Comparison of ENCODE assay signal across 8 cellular contexts in the genomic region with DNA sequence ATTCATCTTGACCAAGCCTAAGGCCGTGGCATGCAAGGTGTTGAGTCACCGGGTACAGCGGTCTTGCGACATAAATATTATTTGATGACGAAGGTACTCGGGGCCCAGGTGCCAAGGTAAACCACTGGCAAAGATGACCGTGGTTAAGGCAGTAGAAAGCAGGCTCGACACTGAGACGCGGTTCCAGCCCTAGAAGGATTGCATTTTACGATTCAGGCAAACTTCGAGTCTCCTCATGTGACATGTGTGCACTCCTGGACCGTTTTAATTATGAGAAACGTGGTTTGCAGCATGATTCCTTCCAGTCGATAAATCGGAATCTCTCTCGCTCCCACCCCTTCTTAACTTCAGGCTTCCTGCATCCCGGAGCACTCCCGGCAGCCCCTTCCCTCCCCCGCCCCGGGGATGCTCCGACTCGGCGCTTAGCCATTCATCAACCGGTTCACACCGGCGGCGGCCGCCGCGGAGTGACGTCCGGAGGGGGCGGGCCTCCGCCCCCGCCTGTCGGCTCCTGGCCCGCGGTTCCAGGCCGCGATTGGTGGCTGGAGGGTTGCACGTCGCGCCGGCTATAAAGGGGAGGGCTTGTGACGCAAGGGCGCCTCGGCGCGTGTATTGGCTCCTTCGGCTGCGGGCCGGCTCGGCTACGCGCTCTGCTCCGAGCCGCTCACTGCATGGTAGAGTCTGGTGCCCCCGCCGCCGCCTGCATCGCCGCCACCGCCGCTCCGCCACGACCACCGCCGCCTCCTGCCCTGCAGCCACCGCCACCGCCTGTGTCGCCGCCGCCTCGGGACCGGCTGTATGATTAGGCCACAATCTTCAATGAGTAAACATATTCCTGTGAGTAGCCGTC. TPM values are rescaled to one million over a fixed set of nuclear protein-coding genes. Genes with fewer than 3 reads are reported as not detected.
A peak's percentile ranks its signal among the peaks of the same experiment; 100 is the strongest.
DNase-seq lines count a peak whose midpoint lies in the region; ATAC-seq and TF ChIP-seq lines count a peak whose summit lies in the region.

LOC128125822 (plus strand) TSS at position 598 of the 850 bp plus-strand sequence.
PTP4A1 (plus strand) TSS at position 598 of the 850 bp plus-strand sequence. CDS start 4,401 bp downstream, outside the sequence.

- peaks cover 0 to 10% (median 8%) of the 10 kb centered on the region in 4 donors for H3K36me3 ChIP-seq in right lobe of liver

- H3K4me3 ChIP-seq in dorsolateral prefrontal cortex (peak within 1 kb of the TSS; percentile 65 to 100 (median 90)), right lobe of liver (peak within 1 kb of the TSS; percentile 64 to 79 (median 78))

- TF ChIP-seq POLR2A in right lobe of liver (IDR thresholded peaks at IDR 0.05), result peak; percentile 100

- peaks cover 0 to 22% (median 5%) of the 10 kb centered on the region in 4 donors for H3K4me1 ChIP-seq in right lobe of liver

- CTCF ChIA-PET in activated CD4-positive, alpha-beta memory T cell treated with anti-CD3 and anti-CD28 coated beads for 36 hours (lab: Charles Lee), result no interaction called here

- H3K27ac ChIP-seq in dorsolateral prefrontal cortex (peak within 1 kb of the TSS; percentile 79 to 100 (median 98)), right lobe of liver (peak within 1 kb of the TSS; percentile 99 to 100 (median 100))

- WGBS in right lobe of liver (ENCODE audit: insufficient coverage, low coverage, low lambda C conversion rate, missing lambda C conversion rate), result under 1% methylated on average over 16 of the region's 77 CpGs

- DNase-seq in CD14-positive monocyte (ENCODE audit: low spot score), result peak; percentile 97
- DNase-seq in NCI-H82 (lab: John Stamatoyannopoulos, UW), result peak; percentile 97
- peak; percentile 98 for DNase-seq in activated CD4-positive, alpha-beta memory T cell treated with anti-CD3 and anti-CD28 coated beads for 36 hours
- peak; percentile 98 to 99 (median 98) for DNase-seq in dorsolateral prefrontal cortex
- peak; percentile 98 to 99 (median 98) for DNase-seq in right lobe of liver
- peak; percentile 94 to 97 for DNase-seq in stimulated activated CD4-positive, alpha-beta T cell treated with anti-CD3 and anti-CD28 coated beads, Interleukin-4, amount 100 ng/mL, for 4 hours

- peak within 1 kb of the TSS; percentile 93 to 98 (median 94) for H3K27ac Mint-ChIP-seq in CD14-positive monocyte
- H3K27ac Mint-ChIP-seq in activated CD4-positive, alpha-beta memory T cell treated with anti-CD3 and anti-CD28 coated beads for 36 hours, result peak within 1 kb of the TSS; percentile 96

- H3K9me3 ChIP-seq in right lobe of liver, result no peaks in the 10 kb centered on the region

- ATAC-seq in GM19397 (IDR thresholded peaks at IDR 0.05; ENCODE audit: unreplicated experiment) (peak; percentile 92), HG03571 (IDR thresholded peaks at IDR 0.05; ENCODE audit: unreplicated experiment) (peak; percentile 86), right lobe of liver (peak; percentile 71 to 88 (median 78))

- POLR2A ChIA-PET in activated CD4-positive, alpha-beta memory T cell treated with anti-CD3 and anti-CD28 coated beads for 36 hours (lab: Charles Lee), result no interaction called here

- peaks cover 0 to 8% (median 2%) of the 10 kb centered on the region in 3 donors for H3K27me3 Mint-ChIP-seq in CD14-positive monocyte (ENCODE audit: low read depth in 3 of 3)
- H3K27me3 Mint-ChIP-seq in activated CD4-positive, alpha-beta memory T cell treated with anti-CD3 and anti-CD28 coated beads for 36 hours, result no peaks in the 10 kb centered on the region

- H3K36me3 Mint-ChIP-seq in CD14-positive monocyte, result peaks cover 10 to 11% of the 10 kb centered on the region in 2 donors
- H3K36me3 Mint-ChIP-seq in activated CD4-positive, alpha-beta memory T cell treated with anti-CD3 and anti-CD28 coated beads for 36 hours, result peaks cover 18% of the 10 kb centered on the region

- peaks cover 24% of the 10 kb centered on the region for H3K4me1 Mint-ChIP-seq in CD14-positive monocyte
- peaks cover 32% of the 10 kb centered on the region for H3K4me1 Mint-ChIP-seq in activated CD4-positive, alpha-beta memory T cell treated with anti-CD3 and anti-CD28 coated beads for 36 hours (ENCODE audit: low read depth)

- intact Hi-C loops in CD14-positive monocyte (cut with micrococcal nuclease) (loop anchor here (2.0 to 10.0 kb wide), 4 partner anchors 63 to 235 kb away; partner anchors contain the start of gene PHF3 (in 1 of the 2)), dorsolateral prefrontal cortex (cut with DNase I) (loop anchor here (2.0 to 10.0 kb wide), 5 partner anchors 27 to 230 kb away; no protein-coding TSS in a partner anchor), right lobe of liver (cut with DNase I) (no loop called here)
- intact Hi-C loops in activated CD4-positive, alpha-beta memory T cell treated with anti-CD3 and anti-CD28 coated beads for 36 hours (cut with micrococcal nuclease), result loop anchor here (1.0 to 2.0 kb wide), 2 partner anchors 63 to 67 kb away; partner anchors contain the start of gene PHF3

- no peaks in the 10 kb centered on the region for H3K27me3 ChIP-seq in dorsolateral prefrontal cortex
- H3K27me3 ChIP-seq in right lobe of liver, result no peaks in the 10 kb centered on the region

- peak within 1 kb of the TSS; percentile 93 for H3K4me3 Mint-ChIP-seq in CD14-positive monocyte
- peak within 1 kb of the TSS; percentile 95 for H3K4me3 Mint-ChIP-seq in activated CD4-positive, alpha-beta memory T cell treated with anti-CD3 and anti-CD28 coated beads for 36 hours

- H3K9me3 Mint-ChIP-seq in CD14-positive monocyte, result peaks cover 0 to 2% (median 0%) of the 10 kb centered on the region in 7 donors
- no peaks in the 10 kb centered on the region for H3K9me3 Mint-ChIP-seq in activated CD4-positive, alpha-beta memory T cell treated with anti-CD3 and anti-CD28 coated beads for 36 hours

- TF ChIP-seq CTCF in CD14-positive monocyte (IDR thresholded peaks at IDR 0.05) (no peak), dorsolateral prefrontal cortex (IDR thresholded peaks at IDR 0.05 in 54 of 56, conservative IDR thresholded peaks at IDR 0.05 in 2 of 56; ENCODE audit: low read depth in 1 of 56, partially characterized antibody in 56 of 56) (peak in 10 of 56 donors; percentile 5 to 33 (median 15)), right lobe of liver (IDR thresholded peaks at IDR 0.05) (no peak)

RNA-seq across cellular contexts. Expression of gene PTP4A1, which starts in this region (rescaled TPM):
- 100 to 1,000 TPM in 1 of 2 donors, 10 to 100 TPM in 1; 73.4 to 106 TPM for polyA plus RNA-seq in CD14-positive monocyte
- total RNA-seq in activated CD4-positive, alpha-beta memory T cell treated with anti-CD3 and anti-CD28 coated beads for 36 hours, result 10 to 100 TPM; 45.1 to 49.3 TPM
- 10 to 100 TPM; 17.6 to 85.2 (median 40.6) TPM for total RNA-seq in dorsolateral prefrontal cortex
- 100 to 1,000 TPM; 147 to 342 (median 225) TPM for total RNA-seq in right lobe of liver

Comparison
In these comparisons a context has a peak if more than half of its experiments do, and no peak if none do; other contexts are left out.
1. Peak in every context shown above with its lines: DNase-seq, ATAC-seq, H3K4me3 ChIP-seq and H3K27ac ChIP-seq.
2. intact Hi-C loops: an anchor here in CD14-positive monocyte (2.0 to 10.0 kb wide), activated CD4-positive, alpha-beta memory T cell treated with anti-CD3 and anti-CD28 coated beads for 36 hours (1.0 to 2.0 kb wide) and dorsolateral prefrontal cortex (2.0 to 10.0 kb wide); none called in right lobe of liver.